10 cellular contexts compared by ENCODE assay signal in the genomic region with DNA sequence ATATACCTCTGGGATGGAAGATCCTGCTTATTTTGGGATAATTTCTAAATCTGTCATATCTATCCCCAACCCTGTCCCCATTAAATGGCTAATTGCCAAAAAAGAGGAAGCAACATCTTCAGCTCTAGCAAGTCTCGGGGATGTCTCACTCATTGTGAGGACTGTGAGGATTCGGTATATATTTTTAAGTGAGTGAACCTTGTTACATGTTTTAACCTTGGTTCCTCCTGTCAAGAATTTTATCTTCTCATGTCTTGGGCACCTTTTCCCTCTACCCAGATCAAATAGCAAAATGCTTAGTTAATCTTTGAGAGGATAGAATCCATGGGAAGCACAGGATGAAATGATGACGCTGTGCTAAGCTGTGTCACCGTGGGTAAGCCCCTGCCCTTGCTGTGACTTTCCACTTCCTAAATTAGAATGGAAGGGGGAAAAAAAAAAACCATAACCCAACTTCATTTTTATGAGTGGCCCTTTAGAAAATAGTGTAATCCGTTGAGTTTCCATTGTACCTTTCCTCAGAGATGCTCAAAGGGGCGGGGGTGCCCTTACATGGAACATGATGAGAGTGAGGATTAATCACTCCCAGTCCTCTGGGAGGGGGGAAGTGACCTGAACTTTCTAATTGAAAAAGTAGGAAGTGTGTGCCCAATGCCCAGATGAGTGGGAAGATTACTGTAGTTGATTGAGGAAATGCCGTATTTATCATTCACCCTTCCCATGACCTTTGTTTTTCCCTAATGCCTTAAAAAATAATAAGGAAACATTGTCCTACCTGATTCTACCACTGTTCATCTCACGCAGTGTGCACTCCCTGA. TPM values are rescaled to one million over a fixed set of nuclear protein-coding genes. Genes with fewer than 3 reads are reported as not detected.
A peak's percentile ranks its signal among the peaks of the same experiment; 100 is the strongest.
DNase-seq lines count a peak whose midpoint lies in the region; ATAC-seq and TF ChIP-seq lines count a peak whose summit lies in the region.
"Had no signal": no experiment of that assay in that cellular context is flagged by ENCODE, and none has a peak within 500 bp of the region (broad histone marks: within the 10 kb centered on the region; RNA-seq: fewer than 3 reads in every experiment).

No MANE protein-coding gene starts in this region.

- H3K9me3 ChIP-seq in body of pancreas = no peaks in the 10 kb centered on the region
- H3K9me3 ChIP-seq: upper lobe of right lung had no signal

- DNase-seq in SIG-M5 treated with dmso at 0.1 percent for 504 hours (lab: John Stamatoyannopoulos, UW; ENCODE audit: unreplicated experiment) = peak; percentile 11
- DNase-seq in SIG-M5 (lab: John Stamatoyannopoulos, UW) = no peak
- peak; percentile 33 for DNase-seq in GM20000 (ENCODE audit: low spot score)
- DNase-seq in body of pancreas = no peak
- peak; percentile 57 for DNase-seq in pulmonary artery endothelial cell (ENCODE audit: low read depth, low spot score)
- DNase-seq in NCI-H2196 (lab: John Stamatoyannopoulos, UW; ENCODE audit: unreplicated experiment) = no peak
- no peak for DNase-seq in SKM-1 treated with dmso at 0.1 percent for 144 hours (lab: John Stamatoyannopoulos, UW; ENCODE audit: unreplicated experiment)
- DNase-seq in NCI-H226 = no peak
- DNase-seq: activated CD4-positive, alpha-beta T cell treated with anti-CD3 and anti-CD28 coated beads for 48 hours; upper lobe of right lung had no signal

- peaks cover 93% of the 10 kb centered on the region for H3K4me1 ChIP-seq in body of pancreas

- intact Hi-C loops in body of pancreas (cut with DNase I) = no loop called here

- H3K27me3 ChIP-seq in body of pancreas = no peaks in the 10 kb centered on the region
- H3K27me3 ChIP-seq: upper lobe of right lung had no signal

- TF ChIP-seq CTCF in GM20000 (IDR thresholded peaks at IDR 0.05; ENCODE audit: extremely low read depth, missing control alignments) (no peak), body of pancreas (IDR thresholded peaks at IDR 0.05) (no peak)

- WGBS in body of pancreas, 2 donors = 50 to 63% methylated on average over 8 of the region's 8 CpGs

- H3K36me3 ChIP-seq in body of pancreas (replicated peaks in 1 of 2; ENCODE audit: insufficient read depth in 1 of 2, low read depth in 2 of 2) = peaks cover 6 to 8% of the 10 kb centered on the region in 2 donors

- H3K27ac ChIP-seq in body of pancreas = peak overlapping the region in 3 of 4 donors; percentile 89 to 98 (median 92)

- no peak overlapping the region for H3K4me3 ChIP-seq in body of pancreas
- H3K4me3 ChIP-seq: upper lobe of right lung had no signal

- TF ChIP-seq POLR2A in body of pancreas (IDR thresholded peaks at IDR 0.05) = peak in 1 of 3 donors; percentile 2

- no peak for ATAC-seq in body of pancreas
- ATAC-seq: upper lobe of right lung had no signal

RNA-seq across cellular contexts. Expression of gene ATP1A1, which starts 7.7 kb away (rescaled TPM):
- 100 to 1,000 TPM; 423 to 593 TPM for total RNA-seq in body of pancreas
- 228 and 236 TPM in 2 replicates for total RNA-seq in pulmonary artery endothelial cell

Comparison
In these comparisons a context has a peak if more than half of its experiments do, and no peak if none do; other contexts are left out.
1. DNase-seq: peak in SIG-M5 treated with dmso at 0.1 percent for 504 hours (single experiment), GM20000 (single experiment) and pulmonary artery endothelial cell (single experiment); none in SIG-M5 (single experiment), body of pancreas (0 of 4), NCI-H2196 (single experiment), SKM-1 treated with dmso at 0.1 percent for 144 hours (single experiment) and NCI-H226 (single experiment).